In the genomic region with DNA sequence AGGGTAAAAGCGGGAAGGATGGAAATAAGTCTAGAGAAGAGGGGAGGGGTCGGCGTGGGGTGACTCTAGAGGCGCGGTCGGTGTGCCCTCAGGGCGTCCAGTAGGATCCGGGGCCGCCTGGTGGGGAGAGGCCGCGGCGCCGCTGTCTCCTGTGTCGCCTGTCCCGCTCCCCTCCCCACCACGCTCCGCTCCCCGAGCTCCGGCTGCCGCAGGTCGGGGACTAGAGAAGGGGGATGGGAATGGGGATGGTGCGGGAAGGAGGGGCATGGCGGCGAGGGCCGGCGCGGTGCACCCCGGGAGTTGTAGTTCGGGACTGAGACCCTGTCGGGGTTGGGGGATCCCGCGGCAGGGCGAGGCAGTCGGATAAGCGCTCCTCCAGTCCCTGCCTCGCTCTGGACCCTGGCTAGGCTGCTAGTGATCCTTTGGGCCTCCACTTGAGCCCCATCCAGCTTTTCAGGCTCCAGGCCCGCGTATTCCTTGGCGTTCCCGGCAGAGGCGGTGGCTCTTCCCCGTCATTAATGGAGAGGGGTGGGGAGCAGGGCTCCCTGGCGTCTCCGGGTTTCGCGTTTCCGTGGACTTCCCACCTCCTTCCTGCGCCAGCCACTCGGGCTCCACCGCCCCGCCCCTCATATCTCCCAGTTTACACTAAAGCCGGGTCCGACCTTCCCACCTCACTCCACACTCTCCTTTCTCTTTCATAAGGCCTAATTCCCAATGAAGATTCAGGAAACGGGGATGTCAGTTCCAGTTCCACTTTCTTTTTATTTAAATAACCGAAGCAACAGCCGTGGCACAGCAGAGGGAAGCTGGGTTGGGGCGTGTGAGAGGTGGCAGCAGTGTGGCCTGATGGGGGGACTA, we compare ENCODE assay signal across 8 cellular contexts. TPM values are rescaled to one million over a fixed set of nuclear protein-coding genes. Genes with fewer than 3 reads are reported as not detected.
DNase-seq lines count a peak whose midpoint lies in the region; ATAC-seq and TF ChIP-seq lines count a peak whose summit lies in the region.

A gene with protein sequence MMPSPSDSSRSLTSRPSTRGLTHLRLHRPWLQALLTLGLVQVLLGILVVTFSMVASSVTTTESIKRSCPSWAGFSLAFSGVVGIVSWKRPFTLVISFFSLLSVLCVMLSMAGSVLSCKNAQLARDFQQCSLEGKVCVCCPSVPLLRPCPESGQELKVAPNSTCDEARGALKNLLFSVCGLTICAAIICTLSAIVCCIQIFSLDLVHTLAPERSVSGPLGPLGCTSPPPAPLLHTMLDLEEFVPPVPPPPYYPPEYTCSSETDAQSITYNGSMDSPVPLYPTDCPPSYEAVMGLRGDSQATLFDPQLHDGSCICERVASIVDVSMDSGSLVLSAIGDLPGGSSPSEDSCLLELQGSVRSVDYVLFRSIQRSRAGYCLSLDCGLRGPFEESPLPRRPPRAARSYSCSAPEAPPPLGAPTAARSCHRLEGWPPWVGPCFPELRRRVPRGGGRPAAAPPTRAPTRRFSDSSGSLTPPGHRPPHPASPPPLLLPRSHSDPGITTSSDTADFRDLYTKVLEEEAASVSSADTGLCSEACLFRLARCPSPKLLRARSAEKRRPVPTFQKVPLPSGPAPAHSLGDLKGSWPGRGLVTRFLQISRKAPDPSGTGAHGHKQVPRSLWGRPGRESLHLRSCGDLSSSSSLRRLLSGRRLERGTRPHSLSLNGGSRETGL (minus strand): TSS at position 241 of the 858 bp plus-strand sequence. CDS start 606 bp downstream, outside the sequence.

- H3K27me3 ChIP-seq in BE2C: no peaks in the 10 kb centered on the region
- no peaks in the 10 kb centered on the region for H3K27me3 ChIP-seq in Loucy (ENCODE audit: insufficient read depth, low read length, poor library complexity, severe bottlenecking)
- H3K27me3 ChIP-seq in SJCRH30: no peaks in the 10 kb centered on the region
- H3K27me3 ChIP-seq in subcutaneous abdominal adipose tissue (ENCODE audit: control insufficient read depth in 5 of 5, insufficient read depth in 4 of 5, low read length in 5 of 5): no peaks in the 10 kb centered on the region

- peak within 1 kb of the TSS; percentile 60 for H2AFZ ChIP-seq in Loucy (ENCODE audit: low read length)

- peak within 1 kb of the TSS; percentile 85 for H3K4me3 ChIP-seq in BE2C (ENCODE audit: low read depth, low read length)
- H3K4me3 ChIP-seq in Loucy (ENCODE audit: low read length, poor library complexity, severe bottlenecking): peak within 1 kb of the TSS; percentile 79
- peak within 1 kb of the TSS; percentile 73 for H3K4me3 ChIP-seq in SJCRH30
- H3K4me3 ChIP-seq in fibroblast of villous mesenchyme (ENCODE audit: low read depth, low read length): peak within 1 kb of the TSS; percentile 85
- peak within 1 kb of the TSS; percentile 56 to 88 (median 76) for H3K4me3 ChIP-seq in subcutaneous abdominal adipose tissue (ENCODE audit: low read depth in 1 of 5, low read length in 5 of 5)

- H3K9me3 ChIP-seq in BE2C (no peaks in the 10 kb centered on the region), Loucy (ENCODE audit: insufficient read depth, low read depth, low read length) (no peaks in the 10 kb centered on the region), SJCRH30 (replicated peaks) (no peaks in the 10 kb centered on the region), subcutaneous abdominal adipose tissue (ENCODE audit: control insufficient read depth in 5 of 5, low read length in 5 of 5) (no peaks in the 10 kb centered on the region)

- peak; percentile 45 for ATAC-seq in GM19372 (IDR thresholded peaks at IDR 0.05; ENCODE audit: low read depth, unreplicated experiment)

- TF ChIP-seq CTCF in BE2C (IDR thresholded peaks at IDR 0.05; ENCODE audit: low read depth, low read length) (no peak), Loucy (conservative IDR thresholded peaks at IDR 0.05; ENCODE audit: low read length) (no peak), fibroblast of villous mesenchyme (IDR thresholded peaks at IDR 0.05; ENCODE audit: insufficient read depth, low read depth, low read length) (no peak), nephron progenitor cell (IDR thresholded peaks at IDR 0.05) (peak; percentile 32)

- DNase-seq in BE2C (peak; percentile 95), SJCRH30 (peak; percentile 92 to 94), fibroblast of villous mesenchyme (ENCODE audit: low read depth) (peak; percentile 90), nephron progenitor cell (peak; percentile 94)
- peak; percentile 59 for DNase-seq in activated gamma-delta T cell treated with anti-CD3 and anti-CD28 coated beads, Interleukin-2, amount 50 U/mL, for 16 hours (ENCODE audit: low read depth)

- H3K4me2 ChIP-seq in Loucy (ENCODE audit: low read depth, low read length, poor library complexity, severe bottlenecking): peak within 1 kb of the TSS; percentile 85

- peaks cover 13% of the 10 kb centered on the region for H3K79me2 ChIP-seq in Loucy (ENCODE audit: insufficient read depth, low read length)

- H3K9ac ChIP-seq in Loucy (ENCODE audit: low read depth, low read length, poor library complexity, severe bottlenecking) (peak within 1 kb of the TSS; percentile 77), subcutaneous abdominal adipose tissue (ENCODE audit: low read length in 5 of 5) (peak within 1 kb of the TSS; percentile 82 to 98 (median 93))

- no peaks in the 10 kb centered on the region; the same call in 1 of the 2 replicates for H3F3A ChIP-seq in Loucy (ENCODE audit: low read depth)

- no peaks in the 10 kb centered on the region for H3K9me2 ChIP-seq in Loucy (replicated peaks; ENCODE audit: low read depth, low read length)

- H3K36me3 Mint-ChIP-seq in nephron progenitor cell (ENCODE audit: low read depth): peaks cover 22% of the 10 kb centered on the region

- H3K4me3 Mint-ChIP-seq in nephron progenitor cell: peak within 1 kb of the TSS; percentile 86

- no peaks in the 10 kb centered on the region for H4K20me1 ChIP-seq in Loucy (ENCODE audit: insufficient read depth, low read length, poor library complexity, severe bottlenecking)

- H3K9me3 Mint-ChIP-seq in nephron progenitor cell: no peaks in the 10 kb centered on the region

- H3K27me3 Mint-ChIP-seq in nephron progenitor cell (ENCODE audit: low read depth, poor library complexity): peaks cover 2% of the 10 kb centered on the region

- peaks cover 5% of the 10 kb centered on the region; the same call in 1 of the 2 replicates for H3K4me1 ChIP-seq in BE2C
- H3K4me1 ChIP-seq in Loucy (ENCODE audit: insufficient read depth, low read length, poor library complexity, severe bottlenecking): peaks cover 25% of the 10 kb centered on the region
- H3K4me1 ChIP-seq in SJCRH30: no peaks in the 10 kb centered on the region
- peaks cover 9 to 43% (median 31%) of the 10 kb centered on the region in 5 donors for H3K4me1 ChIP-seq in subcutaneous abdominal adipose tissue (ENCODE audit: control insufficient read depth in 5 of 5, insufficient read depth in 5 of 5, low read length in 5 of 5)

- H3K4me1 Mint-ChIP-seq in nephron progenitor cell: peaks cover 56% of the 10 kb centered on the region

- H3K27ac Mint-ChIP-seq in nephron progenitor cell: peak within 1 kb of the TSS; percentile 58

- H3K36me3 ChIP-seq in BE2C: peaks cover 10% of the 10 kb centered on the region; the same call in 1 of the 2 replicates
- H3K36me3 ChIP-seq in Loucy (ENCODE audit: insufficient read depth, low read length): peaks cover 3% of the 10 kb centered on the region; the same call in 1 of the 2 replicates
- H3K36me3 ChIP-seq in SJCRH30: no peaks in the 10 kb centered on the region
- H3K36me3 ChIP-seq in subcutaneous abdominal adipose tissue (ENCODE audit: control insufficient read depth in 5 of 5, insufficient read depth in 5 of 5, low read length in 5 of 5): peaks cover 2 to 30% (median 21%) of the 10 kb centered on the region in 5 donors

- peak within 1 kb of the TSS; percentile 59 for H3K27ac ChIP-seq in SJCRH30
- peak within 1 kb of the TSS; percentile 98 for H3K27ac ChIP-seq in subcutaneous abdominal adipose tissue (ENCODE audit: low read depth, low read length)

RNA-seq across cellular contexts. Expression of the gene that starts here (rescaled TPM):
- 59.3 TPM for polyA plus RNA-seq in BE2C (2012; ENCODE audit: insufficient read depth, insufficient read length, low read depth)
- total RNA-seq in SJCRH30 (2014; rRNA removed; shearing (Covaris generic)): 12.1 and 12.7 TPM in 2 replicates
- 7.7 and 7.8 TPM in 2 replicates for total RNA-seq in fibroblast of villous mesenchyme

Comparison
In these comparisons a context has a peak if more than half of its experiments do, and no peak if none do; other contexts are left out.
1. Peak in every context shown above with its lines: DNase-seq, ATAC-seq, H3K4me3 ChIP-seq and H3K27ac ChIP-seq.